ENCODE assay signal across 22 cellular contexts in genomic region chr4:155657169-155657568, GRCh38. TPM values are rescaled to one million over a fixed set of nuclear protein-coding genes. Genes with fewer than 3 reads are reported as not detected.
"Had no signal": no experiment of that assay in that cellular context is flagged by ENCODE, and none has a peak within 500 bp of the region (broad histone marks: within the 10 kb centered on the region; RNA-seq: fewer than 3 reads in every experiment).

No MANE protein-coding gene starts in this region.

- H3K9me3 ChIP-seq: breast epithelium, esophagus muscularis mucosa, prostate gland, uterus had no signal

- FAIRE-seq: pancreas had no signal

- H3K27ac ChIP-seq: breast epithelium, esophagus muscularis mucosa, heart left ventricle, pancreas, prostate gland, thoracic aorta, uterus had no signal

- H3K4me1 ChIP-seq: breast epithelium, pancreas, prostate gland, uterus had no signal

- H3K27me3 ChIP-seq: breast epithelium, esophagus muscularis mucosa, heart left ventricle, pancreas, uterus had no signal

- H3K36me3 ChIP-seq: breast epithelium, esophagus muscularis mucosa, heart left ventricle, pancreas, prostate gland, thoracic aorta, uterus had no signal

- DNase-seq: activated CD4-positive, alpha-beta memory T cell treated with anti-CD3 and anti-CD28 coated beads, Interleukin-2, amount 10 ng/mL, durations not matched to agents 7 days and 5 days; activated CD4-positive, alpha-beta T cell treated with anti-CD3 and anti-CD28 coated beads, Interleukin-2, amount 10 ng/mL, durations not matched to agents 24 days and 14 days; activated CD4-positive, CD25-positive, alpha-beta regulatory T cell treated with anti-CD3 and anti-CD28 coated beads, Interleukin-2, amount 50 U/mL, for 72 hours; activated CD8-positive, alpha-beta memory T cell treated with anti-CD3 and anti-CD28 coated beads, Interleukin-2, amount 50 U/mL, for 48 hours; activated naive CD8-positive, alpha-beta T cell treated with anti-CD3 and anti-CD28 coated beads, Interleukin-2, amount 50 U/mL, for 24 hours; activated T-cell treated with anti-CD3 and anti-CD28 coated beads, Interleukin-2, amount 50 U/mL, for 24 hours; central memory CD4-positive, alpha-beta T cell; heart left ventricle; hypothalamus; immature natural killer cell; naive thymus-derived CD8-positive, alpha-beta T cell; nucleus accumbens; pancreas; retina; stimulated activated CD4-positive, alpha-beta T cell treated with anti-CD3 and anti-CD28 coated beads, Interleukin-4, amount 100 ng/mL, for 24 hours; trophoblast cell; uterus had no signal

- H3K4me3 ChIP-seq: breast epithelium, esophagus muscularis mucosa, heart left ventricle, pancreas, prostate gland, skin epidermis, thoracic aorta, uterus had no signal

RNA-seq across cellular contexts. Expression of gene GUCY1A1, which starts 9.5 kb away (rescaled TPM):
- total RNA-seq: activated CD4-positive, alpha-beta memory T cell treated with anti-CD3 and anti-CD28 coated beads, Interleukin-2, amount 10 ng/mL, durations not matched to agents 7 days and 5 days; activated CD4-positive, alpha-beta T cell treated with anti-CD3 and anti-CD28 coated beads, Interleukin-2, amount 10 ng/mL, durations not matched to agents 24 days and 14 days; naive thymus-derived CD8-positive, alpha-beta T cell had no signal
- polyA plus RNA-seq: naive thymus-derived CD8-positive, alpha-beta T cell had no signal
